1 cellular context compared by ENCODE assay signal in the genomic region with DNA sequence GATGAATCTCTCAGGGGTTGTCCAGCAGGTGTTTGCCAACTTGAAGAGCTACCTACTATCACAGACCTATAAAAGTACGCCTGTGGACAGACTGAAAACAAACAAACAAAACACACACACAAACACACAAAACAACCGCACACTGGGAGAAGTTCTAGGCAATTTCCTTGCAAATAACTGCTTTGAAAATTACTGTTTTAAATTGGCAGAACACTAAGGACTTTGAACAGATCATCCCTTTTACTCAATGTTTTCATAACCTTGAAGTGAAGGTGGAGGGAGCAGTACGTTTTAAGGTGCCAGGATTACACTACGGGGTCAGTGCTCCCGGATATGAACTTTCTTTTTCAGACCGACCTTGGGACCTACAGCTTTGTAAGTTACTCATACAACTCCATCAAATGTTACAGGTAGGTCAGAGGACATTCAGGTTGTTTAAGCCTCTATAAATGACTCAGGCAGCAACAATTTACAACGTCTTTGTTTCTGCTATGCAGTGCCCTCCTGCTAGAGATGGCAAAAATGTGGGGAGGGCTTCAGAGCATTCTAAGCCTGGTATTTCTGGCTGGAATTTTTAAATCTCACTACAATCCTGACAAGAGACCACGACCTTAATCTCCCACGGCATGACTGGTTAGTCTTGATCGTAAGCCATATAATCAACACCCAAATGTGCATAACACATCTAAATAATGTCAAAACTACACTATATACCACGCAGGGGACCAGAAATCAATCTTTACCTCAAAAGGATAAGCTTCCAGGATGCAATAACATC.
TF ChIP-seq lines count a peak whose summit lies in the region.

No MANE protein-coding gene starts in this region.

TF ChIP-seq in HepG2, 621 proteins besides CTCF, POLR2A, EP300 and RAD21 (continued from another document and continues in another):
- TF ChIP-seq THYN1 (CRISPR knock-in tag; IDR thresholded peaks at IDR 0.05; ENCODE audit: borderline replicate concordance, low read depth) (no peak), ZNF607 (CRISPR knock-in tag; IDR thresholded peaks at IDR 0.05; ENCODE audit: borderline replicate concordance) (no peak), IKZF1 (IDR thresholded peaks at IDR 0.05) (no peak), GPN1 (CRISPR knock-in tag; IDR thresholded peaks at IDR 0.05; ENCODE audit: borderline replicate concordance) (no peak), ZNF557 (CRISPR knock-in tag; IDR thresholded peaks at IDR 0.05) (no peak), HNF4A (CRISPR knock-in tag; IDR thresholded peaks at IDR 0.05) (peak; percentile 97), ZNF558 (CRISPR knock-in tag; IDR thresholded peaks at IDR 0.05; ENCODE audit: borderline replicate concordance) (no peak), ZNF878 (CRISPR knock-in tag; IDR thresholded peaks at IDR 0.05) (peak; percentile 75; the same call in 1 of the 2 replicates), ZBTB4 (CRISPR knock-in tag; IDR thresholded peaks at IDR 0.05; ENCODE audit: borderline replicate concordance) (no peak), ZNF136 (CRISPR knock-in tag; IDR thresholded peaks at IDR 0.05; ENCODE audit: low read depth) (peak; percentile 10; the same call in 1 of the 2 replicates), GZF1 (CRISPR knock-in tag; IDR thresholded peaks at IDR 0.05) (no peak), NFYB (CRISPR knock-in tag; IDR thresholded peaks at IDR 0.05) (no peak), SMARCC2 (IDR thresholded peaks at IDR 0.05) (no peak; the same call in 1 of the 2 replicates), ZNF335 (CRISPR knock-in tag; IDR thresholded peaks at IDR 0.05) (no peak; the same call in 1 of the 2 replicates), JDP2 (CRISPR knock-in tag; IDR thresholded peaks at IDR 0.05; ENCODE audit: borderline replicate concordance) (no peak), KAT7 (CRISPR knock-in tag; IDR thresholded peaks at IDR 0.05; ENCODE audit: borderline replicate concordance) (no peak), CBX5 (CRISPR knock-in tag; IDR thresholded peaks at IDR 0.05; ENCODE audit: borderline replicate concordance) (no peak), ZNF382 (CRISPR knock-in tag; IDR thresholded peaks at IDR 0.05; ENCODE audit: borderline replicate concordance) (no peak), ATM (IDR thresholded peaks at IDR 0.05; ENCODE audit: borderline replicate concordance) (no peak), SUZ12 (IDR thresholded peaks at IDR 0.05; ENCODE audit: low read depth, low read length) (no peak), FOXK2 (IDR thresholded peaks at IDR 0.05) (no peak), KDM6A (CRISPR knock-in tag; IDR thresholded peaks at IDR 0.05; ENCODE audit: low read depth) (peak; percentile 90), ATAD3A (CRISPR knock-in tag; IDR thresholded peaks at IDR 0.05) (no peak), ZNF276 (CRISPR knock-in tag; IDR thresholded peaks at IDR 0.05; ENCODE audit: low read depth) (no peak), GATAD2A (CRISPR knock-in tag; IDR thresholded peaks at IDR 0.05) (peak; percentile 97), ZBTB1 (CRISPR knock-in tag; IDR thresholded peaks at IDR 0.05; ENCODE audit: borderline replicate concordance) (no peak), KLF15 (CRISPR knock-in tag; IDR thresholded peaks at IDR 0.05; ENCODE audit: borderline replicate concordance) (no peak), ZNF333 (CRISPR knock-in tag; IDR thresholded peaks at IDR 0.05; ENCODE audit: borderline replicate concordance) (no peak), ZNF17 (CRISPR knock-in tag; IDR thresholded peaks at IDR 0.05) (0 out of 2 replicates have a peak, but pooled peaks have one; percentile 6), ZNF263 (CRISPR knock-in tag; IDR thresholded peaks at IDR 0.05) (peak; percentile 70; the same call in 1 of the 2 replicates), ZNF572 (CRISPR knock-in tag; IDR thresholded peaks at IDR 0.05) (no peak), ERF (CRISPR knock-in tag; IDR thresholded peaks at IDR 0.05) (peak; percentile 63; the same call in 1 of the 2 replicates), ZNF530 (CRISPR knock-in tag; IDR thresholded peaks at IDR 0.05; ENCODE audit: low read depth) (no peak), PITX1 (CRISPR knock-in tag; IDR thresholded peaks at IDR 0.05) (peak; percentile 85), ZFY (CRISPR knock-in tag; IDR thresholded peaks at IDR 0.05) (no peak), TP53 (CRISPR knock-in tag; conservative IDR thresholded peaks at IDR 0.05) (no peak), ZNF83 (CRISPR knock-in tag; IDR thresholded peaks at IDR 0.05; ENCODE audit: borderline replicate concordance) (no peak), RFX3 (CRISPR knock-in tag; IDR thresholded peaks at IDR 0.05) (no peak), ZZZ3 (CRISPR knock-in tag; IDR thresholded peaks at IDR 0.05; ENCODE audit: borderline replicate concordance) (no peak), ZNF30 (CRISPR knock-in tag; IDR thresholded peaks at IDR 0.05) (no peak), ZNF33A (CRISPR knock-in tag; IDR thresholded peaks at IDR 0.05; ENCODE audit: borderline replicate concordance) (no peak; the same call in 1 of the 2 replicates), ARNT (IDR thresholded peaks at IDR 0.05) (no peak), MIER2 (CRISPR knock-in tag; IDR thresholded peaks at IDR 0.05) (peak; percentile 38; the same call in 1 of the 2 replicates), ZFP1 (CRISPR knock-in tag; IDR thresholded peaks at IDR 0.05) (peak; percentile 46; the same call in 1 of the 2 replicates), FOXK1 (CRISPR knock-in tag; IDR thresholded peaks at IDR 0.05; ENCODE audit: borderline replicate concordance, low read depth) (peak; percentile 87), ZMYM3 (CRISPR knock-in tag; IDR thresholded peaks at IDR 0.05) (peak; percentile 59; the same call in 1 of the 2 replicates), ZBTB7A (CRISPR knock-in tag; IDR thresholded peaks at IDR 0.05) (no peak), ZNF234 (CRISPR knock-in tag; conservative IDR thresholded peaks at IDR 0.05) (no peak)
- TF ChIP-seq, protein P1, sequence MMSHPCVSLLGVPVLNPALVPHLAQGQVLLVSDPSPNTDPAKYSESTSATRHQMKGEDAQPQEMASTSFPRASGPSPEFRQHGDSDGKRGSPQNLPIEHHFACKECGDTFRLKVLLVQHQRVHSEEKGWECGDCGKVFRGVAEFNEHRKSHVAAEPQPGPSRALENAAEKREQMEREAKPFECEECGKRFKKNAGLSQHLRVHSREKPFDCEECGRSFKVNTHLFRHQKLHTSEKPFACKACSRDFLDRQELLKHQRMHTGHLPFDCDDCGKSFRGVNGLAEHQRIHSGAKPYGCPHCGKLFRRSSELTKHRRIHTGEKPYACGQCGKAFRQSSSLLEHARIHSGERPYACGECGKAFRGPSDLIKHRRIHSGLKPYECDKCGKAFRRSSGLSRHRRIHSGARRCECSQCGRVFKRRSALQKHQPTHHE (CRISPR knock-in tag; IDR thresholded peaks at IDR 0.05; ENCODE audit: borderline replicate concordance), result no peak
- TF ChIP-seq, protein P2, sequence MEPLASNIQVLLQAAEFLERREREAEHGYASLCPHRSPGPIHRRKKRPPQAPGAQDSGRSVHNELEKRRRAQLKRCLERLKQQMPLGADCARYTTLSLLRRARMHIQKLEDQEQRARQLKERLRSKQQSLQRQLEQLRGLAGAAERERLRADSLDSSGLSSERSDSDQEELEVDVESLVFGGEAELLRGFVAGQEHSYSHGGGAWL (CRISPR knock-in tag; IDR thresholded peaks at IDR 0.05), result no peak
- TF ChIP-seq, protein P3, sequence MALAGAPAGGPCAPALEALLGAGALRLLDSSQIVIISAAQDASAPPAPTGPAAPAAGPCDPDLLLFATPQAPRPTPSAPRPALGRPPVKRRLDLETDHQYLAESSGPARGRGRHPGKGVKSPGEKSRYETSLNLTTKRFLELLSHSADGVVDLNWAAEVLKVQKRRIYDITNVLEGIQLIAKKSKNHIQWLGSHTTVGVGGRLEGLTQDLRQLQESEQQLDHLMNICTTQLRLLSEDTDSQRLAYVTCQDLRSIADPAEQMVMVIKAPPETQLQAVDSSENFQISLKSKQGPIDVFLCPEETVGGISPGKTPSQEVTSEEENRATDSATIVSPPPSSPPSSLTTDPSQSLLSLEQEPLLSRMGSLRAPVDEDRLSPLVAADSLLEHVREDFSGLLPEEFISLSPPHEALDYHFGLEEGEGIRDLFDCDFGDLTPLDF (CRISPR knock-in tag; IDR thresholded peaks at IDR 0.05), result no peak
- TF ChIP-seq, protein P4, sequence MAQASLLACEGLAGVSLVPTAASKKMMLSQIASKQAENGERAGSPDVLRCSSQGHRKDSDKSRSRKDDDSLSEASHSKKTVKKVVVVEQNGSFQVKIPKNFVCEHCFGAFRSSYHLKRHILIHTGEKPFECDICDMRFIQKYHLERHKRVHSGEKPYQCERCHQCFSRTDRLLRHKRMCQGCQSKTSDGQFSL (CRISPR knock-in tag; IDR thresholded peaks at IDR 0.05), result no peak
- TF ChIP-seq, protein P5, sequence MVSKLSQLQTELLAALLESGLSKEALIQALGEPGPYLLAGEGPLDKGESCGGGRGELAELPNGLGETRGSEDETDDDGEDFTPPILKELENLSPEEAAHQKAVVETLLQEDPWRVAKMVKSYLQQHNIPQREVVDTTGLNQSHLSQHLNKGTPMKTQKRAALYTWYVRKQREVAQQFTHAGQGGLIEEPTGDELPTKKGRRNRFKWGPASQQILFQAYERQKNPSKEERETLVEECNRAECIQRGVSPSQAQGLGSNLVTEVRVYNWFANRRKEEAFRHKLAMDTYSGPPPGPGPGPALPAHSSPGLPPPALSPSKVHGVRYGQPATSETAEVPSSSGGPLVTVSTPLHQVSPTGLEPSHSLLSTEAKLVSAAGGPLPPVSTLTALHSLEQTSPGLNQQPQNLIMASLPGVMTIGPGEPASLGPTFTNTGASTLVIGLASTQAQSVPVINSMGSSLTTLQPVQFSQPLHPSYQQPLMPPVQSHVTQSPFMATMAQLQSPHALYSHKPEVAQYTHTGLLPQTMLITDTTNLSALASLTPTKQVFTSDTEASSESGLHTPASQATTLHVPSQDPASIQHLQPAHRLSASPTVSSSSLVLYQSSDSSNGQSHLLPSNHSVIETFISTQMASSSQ (IDR thresholded peaks at IDR 0.05; ENCODE audit: low read depth), result peak; percentile 53
- TF ChIP-seq, protein P5 (CRISPR knock-in tag; IDR thresholded peaks at IDR 0.05; ENCODE audit: borderline replicate concordance), result no peak; the same call in 1 of the 2 replicates
- TF ChIP-seq, protein P6, sequence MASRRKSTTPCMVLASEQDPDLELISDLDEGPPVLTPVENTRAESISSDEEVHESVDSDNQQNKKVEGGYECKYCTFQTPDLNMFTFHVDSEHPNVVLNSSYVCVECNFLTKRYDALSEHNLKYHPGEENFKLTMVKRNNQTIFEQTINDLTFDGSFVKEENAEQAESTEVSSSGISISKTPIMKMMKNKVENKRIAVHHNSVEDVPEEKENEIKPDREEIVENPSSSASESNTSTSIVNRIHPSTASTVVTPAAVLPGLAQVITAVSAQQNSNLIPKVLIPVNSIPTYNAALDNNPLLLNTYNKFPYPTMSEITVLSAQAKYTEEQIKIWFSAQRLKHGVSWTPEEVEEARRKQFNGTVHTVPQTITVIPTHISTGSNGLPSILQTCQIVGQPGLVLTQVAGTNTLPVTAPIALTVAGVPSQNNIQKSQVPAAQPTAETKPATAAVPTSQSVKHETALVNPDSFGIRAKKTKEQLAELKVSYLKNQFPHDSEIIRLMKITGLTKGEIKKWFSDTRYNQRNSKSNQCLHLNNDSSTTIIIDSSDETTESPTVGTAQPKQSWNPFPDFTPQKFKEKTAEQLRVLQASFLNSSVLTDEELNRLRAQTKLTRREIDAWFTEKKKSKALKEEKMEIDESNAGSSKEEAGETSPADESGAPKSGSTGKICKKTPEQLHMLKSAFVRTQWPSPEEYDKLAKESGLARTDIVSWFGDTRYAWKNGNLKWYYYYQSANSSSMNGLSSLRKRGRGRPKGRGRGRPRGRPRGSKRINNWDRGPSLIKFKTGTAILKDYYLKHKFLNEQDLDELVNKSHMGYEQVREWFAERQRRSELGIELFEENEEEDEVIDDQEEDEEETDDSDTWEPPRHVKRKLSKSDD (CRISPR knock-in tag; IDR thresholded peaks at IDR 0.05; ENCODE audit: low read depth), result no peak
